ENCODE assay signal across 9 cellular contexts in genomic region chr5:14873093-14873492, GRCh38. TPM values are rescaled to one million over a fixed set of nuclear protein-coding genes. Genes with fewer than 3 reads are reported as not detected.
DNase-seq lines count a peak whose midpoint lies in the region; ATAC-seq, FAIRE-seq and TF ChIP-seq lines count a peak whose summit lies in the region.
"Had no signal": no experiment of that assay in that cellular context is flagged by ENCODE, and none has a peak within 500 bp of the region (broad histone marks: within the 10 kb centered on the region; RNA-seq: fewer than 3 reads in every experiment).

No MANE protein-coding gene starts in this region.

- H3K36me3 ChIP-seq in cardiac muscle cell (no peaks in the 10 kb centered on the region), mucosa of rectum (ENCODE audit: control insufficient read depth in 2 of 2, insufficient read depth in 2 of 2, low read length in 2 of 2) (no peaks in the 10 kb centered on the region), tibial artery (no peaks in the 10 kb centered on the region)
- H3K36me3 ChIP-seq: neutrophil had no signal

- peaks cover 28% of the 10 kb centered on the region for H3K4me1 Mint-ChIP-seq in activated naive CD8-positive, alpha-beta T cell treated with anti-CD3 and anti-CD28 coated beads, Interleukin-2, amount 50 U/mL, for 24 hours

- intact Hi-C loops in Right ventricle myocardium inferior (cut with DNase I) (loop anchor here (2.0 to 5.0 kb wide), 3 partner anchors 51 to 186 kb away; no protein-coding TSS in a partner anchor), tibial artery (cut with DNase I; ENCODE audit: low total_unique reads) (loop anchor here (5.0 kb wide), 2 partner anchors 139 to 146 kb away; no protein-coding TSS in a partner anchor)

- TF ChIP-seq CTCF in cardiac muscle cell (IDR thresholded peaks at IDR 0.05; ENCODE audit: low read depth, low read length) (no peak), tibial artery (IDR thresholded peaks at IDR 0.05) (no peak)

- H3K4me3 ChIP-seq in cardiac muscle cell, result peak overlapping the region; percentile 84
- peak overlapping the region in 1 of 2 donors; percentile 76 for H3K4me3 ChIP-seq in mucosa of rectum (ENCODE audit: low read length in 2 of 2)
- H3K4me3 ChIP-seq in tibial artery, result peak overlapping the region; percentile 78 to 99

- peak overlapping the region; percentile 85 for H3K4me3 Mint-ChIP-seq in activated naive CD8-positive, alpha-beta T cell treated with anti-CD3 and anti-CD28 coated beads, Interleukin-2, amount 50 U/mL, for 24 hours

- no peaks in the 10 kb centered on the region for H3K27me3 Mint-ChIP-seq in activated naive CD8-positive, alpha-beta T cell treated with anti-CD3 and anti-CD28 coated beads, Interleukin-2, amount 50 U/mL, for 24 hours

- DNase-seq in cardiac muscle cell (ENCODE audit: low read depth in 1 of 2, low spot score in 1 of 2) (no peak), Right ventricle myocardium inferior (ENCODE audit: missing footprints) (no peak), tibial artery (no peak), NCI-H69 (lab: John Stamatoyannopoulos, UW) (no peak), activated gamma-delta T cell treated with Interleukin-2 at 50 U/mL for 16 hours (no peak), GM12891 (ENCODE audit: insufficient read length, low spot score) (no peak)
- DNase-seq in activated naive CD8-positive, alpha-beta T cell treated with anti-CD3 and anti-CD28 coated beads, Interleukin-2, amount 50 U/mL, for 24 hours, result peak; percentile 15

- H3K4me1 ChIP-seq in cardiac muscle cell (ENCODE audit: low read depth) (peaks cover 12% of the 10 kb centered on the region), mucosa of rectum (ENCODE audit: control insufficient read depth in 2 of 2, insufficient read depth in 2 of 2, low read length in 2 of 2) (peaks cover 15% of the 10 kb centered on the region in 2 donors), tibial artery (peaks cover 0 to 18% (median 9%) of the 10 kb centered on the region in 4 donors)

- peaks cover 5% of the 10 kb centered on the region for H3K36me3 Mint-ChIP-seq in activated naive CD8-positive, alpha-beta T cell treated with anti-CD3 and anti-CD28 coated beads, Interleukin-2, amount 50 U/mL, for 24 hours (ENCODE audit: low read depth)

- peak overlapping the region in 1 of 2 donors; percentile 74 for H3K9ac ChIP-seq in mucosa of rectum (ENCODE audit: low read depth in 1 of 2, low read length in 2 of 2)

- ATAC-seq in Right ventricle myocardium inferior, result no peak
- no peak for ATAC-seq in activated naive CD8-positive, alpha-beta T cell treated with anti-CD3 and anti-CD28 coated beads, Interleukin-2, amount 50 U/mL, for 24 hours

- H3K27me3 ChIP-seq in cardiac muscle cell (peaks cover 25% of the 10 kb centered on the region), mucosa of rectum (ENCODE audit: control insufficient read depth in 2 of 2, insufficient read depth in 2 of 2, low read length in 2 of 2) (no peaks in the 10 kb centered on the region), tibial artery (no peaks in the 10 kb centered on the region)

- no peak for FAIRE-seq in GM12891 (lab: Jason Lieb, UNC)

- H3K9me3 ChIP-seq in cardiac muscle cell (ENCODE audit: low read depth) (no peaks in the 10 kb centered on the region), mucosa of rectum (ENCODE audit: control insufficient read depth in 2 of 2, low read length in 2 of 2) (no peaks in the 10 kb centered on the region), tibial artery (no peaks in the 10 kb centered on the region)
- H3K9me3 ChIP-seq: neutrophil had no signal

- TF ChIP-seq POLR2A in GM12891 (IDR thresholded peaks at IDR 0.05; ENCODE audit: low read depth, low read length), result no peak

- no peak overlapping the region for H3K27ac Mint-ChIP-seq in activated naive CD8-positive, alpha-beta T cell treated with anti-CD3 and anti-CD28 coated beads, Interleukin-2, amount 50 U/mL, for 24 hours

- no peaks in the 10 kb centered on the region for H3K9me3 Mint-ChIP-seq in activated naive CD8-positive, alpha-beta T cell treated with anti-CD3 and anti-CD28 coated beads, Interleukin-2, amount 50 U/mL, for 24 hours

- H3K27ac ChIP-seq in cardiac muscle cell (no peak overlapping the region), mucosa of rectum (ENCODE audit: low read depth in 2 of 2, low read length in 2 of 2) (peak overlapping the region; percentile 93 to 94), tibial artery (peak overlapping the region; percentile 96 to 98)
- H3K27ac ChIP-seq: neutrophil had no signal

TF ChIP-seq in GM12891, 5 proteins besides CTCF, POLR2A, EP300 and RAD21:
- TF ChIP-seq PAX5 (IDR thresholded peaks at IDR 0.05; ENCODE audit: insufficient read depth, low read length, severe bottlenecking) (no peak), SPI1 (IDR thresholded peaks at IDR 0.05; ENCODE audit: low read depth, low read length) (no peak), POU2F2 (IDR thresholded peaks at IDR 0.05; ENCODE audit: low read depth, low read length) (no peak), TAF1 (IDR thresholded peaks at IDR 0.05; ENCODE audit: low read depth, low read length) (no peak), POLR2AphosphoS5 (IDR thresholded peaks at IDR 0.05; ENCODE audit: low read depth, low read length) (no peak)

RNA-seq across cellular contexts. Expression of gene ANKH, which starts 1.5 kb away (rescaled TPM):
- total RNA-seq in cardiac muscle cell, result 35.5 and 48.1 TPM in 2 replicates
- polyA plus RNA-seq in cardiac muscle cell, result 26.6 and 58.7 TPM in 2 replicates
- 156 TPM for total RNA-seq in Right ventricle myocardium inferior
- polyA plus RNA-seq in GM12891 (2012; ENCODE audit: low read depth, missing spikeins), result 15.5 TPM
